Comparison of ENCODE assay signal across 39 cellular contexts in genomic region chr6:37739618-37740017, GRCh38.
"Had no signal": no experiment of that assay in that cellular context is flagged by ENCODE, and none has a peak within 500 bp of the region (broad histone marks: within the 10 kb centered on the region; RNA-seq: fewer than 3 reads in every experiment).

No MANE protein-coding gene starts in this region.

- FAIRE-seq: bronchial epithelial cell had no signal

- ATAC-seq: activated CD4-positive, alpha-beta T cell treated with anti-CD3 and anti-CD28 coated beads for 36 hours; activated CD4-positive, CD25-positive, alpha-beta regulatory T cell treated with anti-CD3 and anti-CD28 coated beads, Interleukin-2, amount 50 U/mL, for 24 hours; activated CD8-positive, alpha-beta memory T cell treated with anti-CD3 and anti-CD28 coated beads, Interleukin-2, amount 10 ng/mL, durations not matched to agents 7 days and 5 days; activated CD8-positive, alpha-beta T cell treated with anti-CD3 and anti-CD28 coated beads, Interleukin-2, amount 10 ng/mL, durations not matched to agents 7 days and 5 days; activated naive CD8-positive, alpha-beta T cell treated with anti-CD3 and anti-CD28 coated beads, Interleukin-2, amount 50 U/mL, for 24 hours; WTC11 had no signal

- H3K27me3 ChIP-seq: ascending aorta had no signal

- DNase-seq: activated CD4-positive, alpha-beta memory T cell treated with anti-CD3 and anti-CD28 coated beads, Interleukin-2, amount 10 ng/mL, durations not matched to agents 7 days and 5 days; activated CD4-positive, alpha-beta T cell treated with anti-CD3 and anti-CD28 coated beads for 1 hour; activated CD4-positive, alpha-beta T cell treated with anti-CD3 and anti-CD28 coated beads for 36 hours; activated CD4-positive, alpha-beta T cell treated with anti-CD3 and anti-CD28 coated beads for 48 hours; activated CD4-positive, alpha-beta T cell treated with anti-CD3 and anti-CD28 coated beads, Interleukin-2, amount 10 ng/mL, durations not matched to agents 7 days and 5 days; activated CD4-positive, alpha-beta T cell treated with anti-CD3 and anti-CD28 coated beads, Interleukin-2, amount 50 U/mL, for 48 hours; activated CD4-positive, CD25-positive, alpha-beta regulatory T cell; activated CD8-positive, alpha-beta memory T cell treated with anti-CD3 and anti-CD28 coated beads for 24 hours; activated CD8-positive, alpha-beta memory T cell treated with anti-CD3 and anti-CD28 coated beads, Interleukin-2, amount 10 ng/mL, durations not matched to agents 7 days and 5 days; activated CD8-positive, alpha-beta memory T cell treated with anti-CD3 and anti-CD28 coated beads, Interleukin-2, amount 50 U/mL, for 48 hours; activated CD8-positive, alpha-beta T cell treated with anti-CD3 and anti-CD28 coated beads, Interleukin-2, amount 10 ng/mL, durations not matched to agents 7 days and 5 days; activated effector memory CD4-positive, alpha-beta T cell treated with Interleukin-2 at 50 U/mL for 16 hours; activated gamma-delta T cell; activated naive CD4-positive, alpha-beta T cell treated with anti-CD3 and anti-CD28 coated beads, Interleukin-2, amount 10 ng/mL, durations not matched to agents 7 days and 5 days; activated naive CD4-positive, alpha-beta T cell treated with Interleukin-2 at 50 U/mL for 16 hours; activated naive CD8-positive, alpha-beta T cell treated with anti-CD3 and anti-CD28 coated beads, Interleukin-2, amount 10 ng/mL, durations not matched to agents 7 days and 5 days; activated naive CD8-positive, alpha-beta T cell treated with anti-CD3 and anti-CD28 coated beads, Interleukin-2, amount 50 U/mL, for 24 hours; activated T-cell treated with anti-CD3 and anti-CD28 coated beads, Interleukin-2, amount 50 U/mL, for 24 hours; activated T-cell treated with anti-CD3 and anti-CD28 coated beads, Interleukin-2, amount 50 U/mL, for 48 hours; amygdala; anterior cingulate cortex; caudate nucleus; cerebellar nuclear complex; T-helper 1 cell; T-helper 2 cell; T-helper 9 cell; WERI-Rb-1 had no signal

- H3K27ac Mint-ChIP-seq: activated CD4-positive, alpha-beta memory T cell treated with anti-CD3 and anti-CD28 coated beads, Interleukin-2, amount 10 ng/mL, durations not matched to agents 7 days and 5 days; activated CD4-positive, alpha-beta T cell treated with anti-CD3 and anti-CD28 coated beads for 36 hours; activated CD4-positive, alpha-beta T cell treated with anti-CD3 and anti-CD28 coated beads, Interleukin-2, amount 10 ng/mL, durations not matched to agents 7 days and 5 days; activated CD8-positive, alpha-beta memory T cell treated with anti-CD3 and anti-CD28 coated beads, Interleukin-2, amount 10 ng/mL, durations not matched to agents 7 days and 5 days; activated CD8-positive, alpha-beta T cell treated with anti-CD3 and anti-CD28 coated beads, Interleukin-2, amount 10 ng/mL, durations not matched to agents 7 days and 5 days; activated naive CD4-positive, alpha-beta T cell treated with anti-CD3 and anti-CD28 coated beads, Interleukin-2, amount 10 ng/mL, durations not matched to agents 7 days and 5 days; activated naive CD4-positive, alpha-beta T cell treated with anti-CD3 and anti-CD28 coated beads, Interleukin-2, amount 50 U/mL, for 24 hours; activated naive CD8-positive, alpha-beta T cell; activated naive CD8-positive, alpha-beta T cell treated with anti-CD3 and anti-CD28 coated beads, Interleukin-2, amount 10 ng/mL, durations not matched to agents 7 days and 5 days; activated naive CD8-positive, alpha-beta T cell treated with anti-CD3 and anti-CD28 coated beads, Interleukin-2, amount 50 U/mL, for 24 hours; activated T-cell treated with anti-CD3 and anti-CD28 coated beads, Interleukin-2, amount 50 U/mL, for 24 hours; activated T-helper 2 cell treated with anti-CD3 and anti-CD28 coated beads, Interferon-gamma antibody, Interleukin-2, Interleukin-4, amounts not matched to agents 10 μg/mL and 5 μg/mL and 100 μg/mL, durations not matched to agents 14 hours and 24 hours and 36 hours; brain; T-helper 1 cell treated with Interleukin-12 subunit alpha and Interleukin-12 subunit beta and Interleukin-4 antibody, amounts not matched to agents 30 μg/mL and 1 μg/mL, for 36 hours; T-helper 2 cell treated with Interferon-gamma antibody and Interleukin-4, amounts not matched to agents 5 μg/mL and 100 μg/mL, for 36 hours; WTC11 had no signal

- H3K4me3 ChIP-seq: ascending aorta, cardiac muscle cell had no signal

- H3K36me3 ChIP-seq: ascending aorta, cardiac muscle cell, WERI-Rb-1 had no signal

- H3K27ac ChIP-seq: ascending aorta, cardiac muscle cell, WERI-Rb-1 had no signal

- H3K4me3 Mint-ChIP-seq: activated CD4-positive, alpha-beta memory T cell treated with anti-CD3 and anti-CD28 coated beads, Interleukin-2, amount 10 ng/mL, durations not matched to agents 7 days and 5 days; activated CD4-positive, alpha-beta T cell treated with anti-CD3 and anti-CD28 coated beads for 36 hours; activated CD4-positive, alpha-beta T cell treated with anti-CD3 and anti-CD28 coated beads, Interleukin-2, amount 10 ng/mL, durations not matched to agents 7 days and 5 days; activated CD8-positive, alpha-beta memory T cell treated with anti-CD3 and anti-CD28 coated beads, Interleukin-2, amount 10 ng/mL, durations not matched to agents 7 days and 5 days; activated CD8-positive, alpha-beta T cell treated with anti-CD3 and anti-CD28 coated beads, Interleukin-2, amount 10 ng/mL, durations not matched to agents 7 days and 5 days; activated naive CD4-positive, alpha-beta T cell treated with anti-CD3 and anti-CD28 coated beads, Interleukin-2, amount 10 ng/mL, durations not matched to agents 7 days and 5 days; activated naive CD4-positive, alpha-beta T cell treated with anti-CD3 and anti-CD28 coated beads, Interleukin-2, amount 50 U/mL, for 24 hours; activated naive CD8-positive, alpha-beta T cell; activated naive CD8-positive, alpha-beta T cell treated with anti-CD3 and anti-CD28 coated beads, Interleukin-2, amount 10 ng/mL, durations not matched to agents 7 days and 5 days; activated naive CD8-positive, alpha-beta T cell treated with anti-CD3 and anti-CD28 coated beads, Interleukin-2, amount 50 U/mL, for 24 hours; activated T-cell treated with anti-CD3 and anti-CD28 coated beads, Interleukin-2, amount 50 U/mL, for 24 hours; brain; central memory CD8-positive, alpha-beta T cell; T-helper 1 cell treated with Interleukin-12 subunit alpha and Interleukin-12 subunit beta and Interleukin-4 antibody, amounts not matched to agents 30 μg/mL and 1 μg/mL, for 36 hours; T-helper 2 cell treated with Interferon-gamma antibody and Interleukin-4, amounts not matched to agents 5 μg/mL and 100 μg/mL, for 36 hours; WTC11 had no signal

- H3K4me1 Mint-ChIP-seq: activated CD4-positive, alpha-beta memory T cell treated with anti-CD3 and anti-CD28 coated beads, Interleukin-2, amount 10 ng/mL, durations not matched to agents 7 days and 5 days; activated CD4-positive, alpha-beta T cell treated with anti-CD3 and anti-CD28 coated beads for 36 hours; activated CD4-positive, alpha-beta T cell treated with anti-CD3 and anti-CD28 coated beads, Interleukin-2, amount 10 ng/mL, durations not matched to agents 7 days and 5 days; activated CD8-positive, alpha-beta memory T cell treated with anti-CD3 and anti-CD28 coated beads, Interleukin-2, amount 10 ng/mL, durations not matched to agents 7 days and 5 days; activated naive CD4-positive, alpha-beta T cell treated with anti-CD3 and anti-CD28 coated beads, Interleukin-2, amount 10 ng/mL, durations not matched to agents 7 days and 5 days; activated naive CD4-positive, alpha-beta T cell treated with anti-CD3 and anti-CD28 coated beads, Interleukin-2, amount 50 U/mL, for 24 hours; activated naive CD8-positive, alpha-beta T cell treated with anti-CD3 and anti-CD28 coated beads, Interleukin-2, amount 10 ng/mL, durations not matched to agents 7 days and 5 days; activated naive CD8-positive, alpha-beta T cell treated with anti-CD3 and anti-CD28 coated beads, Interleukin-2, amount 50 U/mL, for 24 hours; central memory CD8-positive, alpha-beta T cell had no signal

- H3K4me1 ChIP-seq: ascending aorta had no signal

- H3K9me3 Mint-ChIP-seq: activated CD4-positive, alpha-beta memory T cell treated with anti-CD3 and anti-CD28 coated beads, Interleukin-2, amount 10 ng/mL, durations not matched to agents 7 days and 5 days; activated CD4-positive, alpha-beta T cell treated with anti-CD3 and anti-CD28 coated beads, Interleukin-2, amount 10 ng/mL, durations not matched to agents 7 days and 5 days; activated naive CD4-positive, alpha-beta T cell treated with anti-CD3 and anti-CD28 coated beads, Interleukin-2, amount 10 ng/mL, durations not matched to agents 7 days and 5 days; activated naive CD4-positive, alpha-beta T cell treated with anti-CD3 and anti-CD28 coated beads, Interleukin-2, amount 50 U/mL, for 24 hours; activated naive CD8-positive, alpha-beta T cell treated with anti-CD3 and anti-CD28 coated beads, Interleukin-2, amount 10 ng/mL, durations not matched to agents 7 days and 5 days; activated naive CD8-positive, alpha-beta T cell treated with anti-CD3 and anti-CD28 coated beads, Interleukin-2, amount 50 U/mL, for 24 hours; activated T-cell treated with anti-CD3 and anti-CD28 coated beads, Interleukin-2, amount 50 U/mL, for 24 hours; activated T-helper 2 cell treated with anti-CD3 and anti-CD28 coated beads, Interferon-gamma antibody, Interleukin-2, Interleukin-4, amounts not matched to agents 10 μg/mL and 5 μg/mL and 100 μg/mL, durations not matched to agents 14 hours and 24 hours and 36 hours; central memory CD8-positive, alpha-beta T cell; T-helper 1 cell treated with Interleukin-12 subunit alpha and Interleukin-12 subunit beta and Interleukin-4 antibody, amounts not matched to agents 30 μg/mL and 1 μg/mL, for 36 hours; T-helper 2 cell treated with Interferon-gamma antibody and Interleukin-4, amounts not matched to agents 5 μg/mL and 100 μg/mL, for 36 hours; WTC11 had no signal

- H3K9me3 ChIP-seq: ascending aorta had no signal

- H3K36me3 Mint-ChIP-seq: activated CD8-positive, alpha-beta memory T cell treated with anti-CD3 and anti-CD28 coated beads, Interleukin-2, amount 10 ng/mL, durations not matched to agents 7 days and 5 days; activated naive CD4-positive, alpha-beta T cell treated with anti-CD3 and anti-CD28 coated beads, Interleukin-2, amount 10 ng/mL, durations not matched to agents 7 days and 5 days; activated naive CD4-positive, alpha-beta T cell treated with anti-CD3 and anti-CD28 coated beads, Interleukin-2, amount 50 U/mL, for 24 hours; activated naive CD8-positive, alpha-beta T cell; activated naive CD8-positive, alpha-beta T cell treated with anti-CD3 and anti-CD28 coated beads, Interleukin-2, amount 10 ng/mL, durations not matched to agents 7 days and 5 days; brain; WTC11 had no signal
